10 cellular contexts compared by ENCODE assay signal in the genomic region with DNA sequence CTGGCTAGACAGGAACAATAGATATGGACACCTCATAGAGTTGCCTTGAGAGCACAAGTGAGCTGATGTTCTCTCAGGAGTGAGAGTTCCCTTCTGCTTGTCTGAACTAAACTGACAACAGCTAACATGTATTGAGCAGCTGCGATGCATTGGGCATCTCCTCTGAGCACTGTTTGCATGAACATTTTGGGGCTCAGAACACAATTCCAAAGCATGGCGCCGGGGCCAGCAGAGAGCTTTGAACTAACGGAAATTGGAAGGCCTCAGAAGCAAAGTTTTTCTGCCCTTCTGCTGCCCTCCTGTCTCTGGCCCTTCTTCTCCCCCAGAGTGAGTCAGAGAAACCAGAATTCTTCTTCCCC. TPM values are rescaled to one million over a fixed set of nuclear protein-coding genes. Genes with fewer than 3 reads are reported as not detected.
DNase-seq lines count a peak whose midpoint lies in the region; ATAC-seq and TF ChIP-seq lines count a peak whose summit lies in the region.
"Had no signal": no experiment of that assay in that cellular context is flagged by ENCODE, and none has a peak within 500 bp of the region (broad histone marks: within the 10 kb centered on the region; RNA-seq: fewer than 3 reads in every experiment).

No MANE protein-coding gene starts in this region.

- H3K27me3 ChIP-seq in CD8-positive, alpha-beta T cell (ENCODE audit: insufficient read depth, low read length): no peaks in the 10 kb centered on the region
- H3K27me3 ChIP-seq in adrenal gland: no peaks in the 10 kb centered on the region
- no peaks in the 10 kb centered on the region for H3K27me3 ChIP-seq in gastrocnemius medialis
- H3K27me3 ChIP-seq in gastroesophageal sphincter: no peaks in the 10 kb centered on the region

- DNase-seq in CD8-positive, alpha-beta T cell: no peak
- DNase-seq in adrenal gland: no peak
- DNase-seq in nephron progenitor cell: no peak
- DNase-seq in gastrocnemius medialis: no peak
- no peak for DNase-seq in cortex of kidney (lab: John Stamatoyannopoulos, UW)

- in situ Hi-C loops in gastrocnemius medialis (cut with MboI; ENCODE audit: low sequenced_read_pairs in 4 of 4): loop anchor here (5.0 to 10.0 kb wide), 3 partner anchors 61 to 69 kb away; no protein-coding TSS in a partner anchor

- peaks cover 6% of the 10 kb centered on the region for H3K36me3 ChIP-seq in CD8-positive, alpha-beta T cell (ENCODE audit: insufficient read depth, low read length)
- H3K36me3 ChIP-seq in adrenal gland (replicated peaks in 1 of 2) (peaks cover 0 to 3% of the 10 kb centered on the region in 2 donors), gastrocnemius medialis (no peaks in the 10 kb centered on the region), gastroesophageal sphincter (peaks cover 0 to 25% of the 10 kb centered on the region in 2 donors)
- H3K36me3 ChIP-seq: thoracic aorta had no signal

- H3K27ac ChIP-seq in CD8-positive, alpha-beta T cell (ENCODE audit: low read depth, low read length): no peak overlapping the region
- peak overlapping the region in 3 of 5 donors; percentile 38 to 43 (median 38) for H3K27ac ChIP-seq in adrenal gland
- no peak overlapping the region for H3K27ac ChIP-seq in gastrocnemius medialis
- no peak overlapping the region for H3K27ac ChIP-seq in gastroesophageal sphincter
- H3K27ac ChIP-seq: thoracic aorta had no signal

- no peaks in the 10 kb centered on the region for H3K9me3 ChIP-seq in CD8-positive, alpha-beta T cell (ENCODE audit: low read length)
- H3K9me3 ChIP-seq in adrenal gland (replicated peaks in 1 of 3): no peaks in the 10 kb centered on the region
- no peaks in the 10 kb centered on the region for H3K9me3 ChIP-seq in gastrocnemius medialis
- no peaks in the 10 kb centered on the region for H3K9me3 ChIP-seq in gastroesophageal sphincter
- H3K9me3 ChIP-seq: thoracic aorta had no signal

- H3K36me3 Mint-ChIP-seq in CD8-positive, alpha-beta T cell: peaks cover 16% of the 10 kb centered on the region
- H3K36me3 Mint-ChIP-seq in nephron progenitor cell (ENCODE audit: low read depth): peaks cover 50% of the 10 kb centered on the region

- intact Hi-C loops in CD8-positive, alpha-beta T cell (cut with DNase I, micrococcal nuclease): loop anchor here (1.0 to 5.0 kb wide), 3 partner anchors 68 to 539 kb away; no protein-coding TSS in a partner anchor
- intact Hi-C loops in adrenal gland (cut with DNase I) (loop anchor here (2.0 to 5.0 kb wide), 2 partner anchors 67 to 69 kb away; no protein-coding TSS in a partner anchor), gastrocnemius medialis (cut with DNase I; ENCODE audit: low total_unique reads) (loop anchor here (1.0 kb wide), 1 partner anchor 68 kb away; no protein-coding TSS in a partner anchor)

- no peak for TF ChIP-seq EP300 in gastroesophageal sphincter (IDR thresholded peaks at IDR 0.05)

- H3K9me3 Mint-ChIP-seq in CD8-positive, alpha-beta T cell: no peaks in the 10 kb centered on the region
- no peaks in the 10 kb centered on the region for H3K9me3 Mint-ChIP-seq in nephron progenitor cell
- H3K9me3 Mint-ChIP-seq: activated naive CD4-positive, alpha-beta T cell treated with anti-CD3 and anti-CD28 coated beads, Interleukin-2, amount 10 ng/mL, durations not matched to agents 7 days and 5 days had no signal

- no peak overlapping the region for H3K4me3 ChIP-seq in CD8-positive, alpha-beta T cell (ENCODE audit: low read depth, low read length)
- no peak overlapping the region for H3K4me3 ChIP-seq in adrenal gland
- H3K4me3 ChIP-seq in gastrocnemius medialis: no peak overlapping the region
- no peak overlapping the region for H3K4me3 ChIP-seq in gastroesophageal sphincter
- H3K4me3 ChIP-seq: thoracic aorta had no signal

- TF ChIP-seq CTCF in CD8-positive, alpha-beta T cell (IDR thresholded peaks at IDR 0.05): no peak
- TF ChIP-seq CTCF in adrenal gland (IDR thresholded peaks at IDR 0.05): no peak
- TF ChIP-seq CTCF in nephron progenitor cell (IDR thresholded peaks at IDR 0.05): no peak
- TF ChIP-seq CTCF in gastrocnemius medialis (IDR thresholded peaks at IDR 0.05 in 4 of 5, conservative IDR thresholded peaks at IDR 0.05 in 1 of 5): no peak
- TF ChIP-seq CTCF in gastroesophageal sphincter (IDR thresholded peaks at IDR 0.05): no peak

- CTCF ChIA-PET in CD8-positive, alpha-beta T cell (lab: Charles Lee): interaction anchor here (0.5 to 8.9 kb wide), 34 partner anchors 9 to 163 kb away, joined by 3 to 130 read pairs (median 4); partner anchors contain the start of gene TRPV2

- peak overlapping the region; percentile 55 for H3K27ac Mint-ChIP-seq in CD8-positive, alpha-beta T cell
- H3K27ac Mint-ChIP-seq in nephron progenitor cell: peak overlapping the region; percentile 79

- H3K4me3 Mint-ChIP-seq in CD8-positive, alpha-beta T cell: no peak overlapping the region
- no peak overlapping the region for H3K4me3 Mint-ChIP-seq in nephron progenitor cell
- H3K4me3 Mint-ChIP-seq: activated naive CD4-positive, alpha-beta T cell treated with anti-CD3 and anti-CD28 coated beads, Interleukin-2, amount 10 ng/mL, durations not matched to agents 7 days and 5 days had no signal

- peaks cover 11% of the 10 kb centered on the region for H3K4me1 Mint-ChIP-seq in CD8-positive, alpha-beta T cell (ENCODE audit: low read depth)
- peaks cover 25% of the 10 kb centered on the region for H3K4me1 Mint-ChIP-seq in nephron progenitor cell

- 80 to 100% (median 82%) methylated on average over 1 to 4 of the region's 4 CpGs for WGBS in adrenal gland, 4 donors
- WGBS in gastroesophageal sphincter (ENCODE audit: low coverage in 1 of 2), 2 donors: 68 to 72% methylated on average over 3 to 4 of the region's 4 CpGs

- TF ChIP-seq POLR2A in adrenal gland (IDR thresholded peaks at IDR 0.05): no peak
- TF ChIP-seq POLR2A in gastrocnemius medialis (IDR thresholded peaks at IDR 0.05): no peak
- TF ChIP-seq POLR2A in gastroesophageal sphincter (IDR thresholded peaks at IDR 0.05): no peak

- H3K27me3 Mint-ChIP-seq in CD8-positive, alpha-beta T cell (ENCODE audit: low read depth): no peaks in the 10 kb centered on the region
- H3K27me3 Mint-ChIP-seq in nephron progenitor cell (ENCODE audit: low read depth, poor library complexity): peaks cover 3% of the 10 kb centered on the region
- H3K27me3 Mint-ChIP-seq: activated naive CD4-positive, alpha-beta T cell treated with anti-CD3 and anti-CD28 coated beads, Interleukin-2, amount 10 ng/mL, durations not matched to agents 7 days and 5 days had no signal

- POLR2A ChIA-PET in CD8-positive, alpha-beta T cell (lab: Charles Lee): interaction anchor here (0.6 to 2.8 kb wide), 3 partner anchors 14 to 73 kb away, joined by 3 to 14 read pairs (median 3); partner anchors contain the start of gene UBB

- ATAC-seq in CD8-positive, alpha-beta T cell: no peak
- ATAC-seq in HG02852 (IDR thresholded peaks at IDR 0.05; ENCODE audit: unreplicated experiment) (peak; percentile 5), gastrocnemius medialis (no peak), gastroesophageal sphincter (no peak)

- H3K4me1 ChIP-seq in CD8-positive, alpha-beta T cell (ENCODE audit: insufficient read depth, low read length): no peaks in the 10 kb centered on the region
- H3K4me1 ChIP-seq in adrenal gland (replicated peaks in 1 of 2): peaks cover 0 to 10% of the 10 kb centered on the region in 2 donors
- H3K4me1 ChIP-seq in gastrocnemius medialis: no peaks in the 10 kb centered on the region
- H3K4me1 ChIP-seq in gastroesophageal sphincter: peaks cover 0 to 10% (median 0%) of the 10 kb centered on the region in 3 donors

RNA-seq across cellular contexts. Expression of gene TRPV2, which starts 38.1 kb away (rescaled TPM):
- 10 to 100 TPM; 37.1 to 37.4 TPM for total RNA-seq in CD8-positive, alpha-beta T cell
- 100 to 1,000 TPM in 1 of 8 donors, 10 to 100 TPM in 7; 34.1 to 110 (median 47.3) TPM for total RNA-seq in adrenal gland
- 10 to 100 TPM; 23.3 to 67.3 (median 61.7) TPM for polyA plus RNA-seq in adrenal gland
- 1 to 10 TPM; 2.9 to 4.4 (median 3.4) TPM for total RNA-seq in gastrocnemius medialis
- 10 to 100 TPM in 3 of 4 donors, 1 to 10 TPM in 1; 6.5 to 15.5 (median 11.6) TPM for total RNA-seq in gastroesophageal sphincter
- total RNA-seq: HT-29 had no signal

RNA-seq across cellular contexts. Expression of gene LRRC75A, which starts 38.5 kb away (rescaled TPM):
- 1 to 10 TPM; 1.7 TPM for total RNA-seq in CD8-positive, alpha-beta T cell
- 10 to 100 TPM in 7 of 8 donors, 1 to 10 TPM in 1; 7.4 to 49.2 (median 25.5) TPM for total RNA-seq in adrenal gland
- 10 to 100 TPM in 1 of 3 donors, 1 to 10 TPM in 2; 8.6 to 40.1 (median 9.7) TPM for polyA plus RNA-seq in adrenal gland
- total RNA-seq in gastrocnemius medialis: under 1 TPM in 2 of 4 donors, not detected in 2; 0.34 to 0.80 TPM
- 1 to 10 TPM in 3 of 4 donors, under 1 TPM in 1; 0.94 to 4.0 (median 2.3) TPM for total RNA-seq in gastroesophageal sphincter

Comparison
In these comparisons a context has a peak if more than half of its experiments do, and no peak if none do; other contexts are left out.
1. H3K27ac ChIP-seq: peak in adrenal gland (3 of 5); none in CD8-positive, alpha-beta T cell (single experiment), gastrocnemius medialis (0 of 4) and gastroesophageal sphincter (0 of 4).